Comparison of ENCODE assay signal across 8 cellular contexts in genomic region chr10:102409604-102410426, GRCh38. TPM values are rescaled to one million over a fixed set of nuclear protein-coding genes. Genes with fewer than 3 reads are reported as not detected.
DNase-seq lines count a peak whose midpoint lies in the region; TF ChIP-seq lines count a peak whose summit lies in the region.
"Had no signal": no experiment of that assay in that cellular context is flagged by ENCODE, and none has a peak within 500 bp of the region (broad histone marks: within the 10 kb centered on the region; RNA-seq: fewer than 3 reads in every experiment).

No MANE protein-coding gene starts in this region.

- CTCF ChIA-PET in HEK293 (lab: Yijun Ruan, JAX) = interaction anchor here (0.6 to 4.5 kb wide), 4 partner anchors 8 to 179 kb away, joined by 3 to 28 read pairs (median 4); partner anchors contain the start of gene NFKB2

- H3K4me2 ChIP-seq in hepatocyte = peak overlapping the region; percentile 96

- intact Hi-C loops in spleen (cut with DNase I; ENCODE audit: low total_unique reads) (no loop called here), adrenal gland (cut with DNase I) (no loop called here)

- H3K4me3 Mint-ChIP-seq in activated naive CD8-positive, alpha-beta T cell = peak overlapping the region; percentile 89

- TF ChIP-seq POLR2A in spleen (IDR thresholded peaks at IDR 0.05) (no peak), adrenal gland (IDR thresholded peaks at IDR 0.05) (no peak)

- H3K36me3 Mint-ChIP-seq in activated naive CD8-positive, alpha-beta T cell = no peaks in the 10 kb centered on the region

- peaks cover 39% of the 10 kb centered on the region for H3K4me1 Mint-ChIP-seq in activated naive CD8-positive, alpha-beta T cell (ENCODE audit: low read depth)

- TF ChIP-seq CTCF in HEK293 (tag by site-specific recombination; IDR thresholded peaks at IDR 0.05) (no peak), hepatocyte (IDR thresholded peaks at IDR 0.05; ENCODE audit: poor library complexity) (no peak), spleen (IDR thresholded peaks at IDR 0.05 in 8 of 11, conservative IDR thresholded peaks at IDR 0.05 in 3 of 11) (no peak), adrenal gland (IDR thresholded peaks at IDR 0.05) (no peak)

- H3K4me1 ChIP-seq in HEK293 (ENCODE audit: control insufficient read depth, insufficient read depth, low read length) (no peaks in the 10 kb centered on the region; the same call in 1 of the 2 replicates), hepatocyte (ENCODE audit: insufficient read depth) (peaks cover 11% of the 10 kb centered on the region), spleen (peaks cover 5 to 36% (median 25%) of the 10 kb centered on the region in 6 donors), adrenal gland (replicated peaks in 1 of 2) (peaks cover 0 to 12% of the 10 kb centered on the region in 2 donors)

- H3K4me3 ChIP-seq in HEK293 (ENCODE audit: low read depth, low read length) (no peak overlapping the region), hepatocyte (peak overlapping the region; percentile 49), spleen (peak overlapping the region in 7 of 8 donors; percentile 15 to 71 (median 40)), adrenal gland (peak overlapping the region in 1 of 4 donors; percentile 36)

- H3K36me3 ChIP-seq in HEK293 (ENCODE audit: control insufficient read depth in 2 of 2, insufficient read depth in 1 of 2, low read length in 2 of 2) (no peaks in the 10 kb centered on the region), hepatocyte (replicated peaks; ENCODE audit: insufficient read depth, low read depth) (no peaks in the 10 kb centered on the region), spleen (no peaks in the 10 kb centered on the region), adrenal gland (replicated peaks in 1 of 2) (no peaks in the 10 kb centered on the region)

- H3K27ac Mint-ChIP-seq in activated naive CD8-positive, alpha-beta T cell = peak overlapping the region; percentile 77

- DNase-seq in hepatocyte (ENCODE audit: low spot score) = no peak
- no peak for DNase-seq in spleen
- no peak for DNase-seq in NCI-H2107 treated with DMSO at 0.1 percent for 48 hours (lab: John Stamatoyannopoulos, UW; ENCODE audit: unreplicated experiment)
- DNase-seq in adrenal gland = no peak
- no peak for DNase-seq in NCI-H345 treated with DMSO at 0.1 percent for 48 hours (lab: John Stamatoyannopoulos, UW; ENCODE audit: unreplicated experiment)
- DNase-seq: NCI-H774 had no signal

- no peaks in the 10 kb centered on the region for H3K79me2 ChIP-seq in hepatocyte

- peak overlapping the region; percentile 62 for H2AFZ ChIP-seq in hepatocyte

- H3K9me3 Mint-ChIP-seq in activated naive CD8-positive, alpha-beta T cell (ENCODE audit: low read depth) = no peaks in the 10 kb centered on the region

- no peaks in the 10 kb centered on the region for H3K9me2 ChIP-seq in hepatocyte (replicated peaks; ENCODE audit: insufficient read depth)

- H4K20me1 ChIP-seq in hepatocyte (ENCODE audit: insufficient read depth, poor library complexity, severe bottlenecking) = no peaks in the 10 kb centered on the region

- H3K9me3 ChIP-seq in HEK293 (ENCODE audit: control insufficient read depth, insufficient read depth, low read depth, low read length) = no peaks in the 10 kb centered on the region
- H3K9me3 ChIP-seq in hepatocyte (ENCODE audit: low read depth) = no peaks in the 10 kb centered on the region
- H3K9me3 ChIP-seq in spleen = no peaks in the 10 kb centered on the region
- no peaks in the 10 kb centered on the region for H3K9me3 ChIP-seq in adrenal gland (replicated peaks in 1 of 3)

- POLR2A ChIA-PET in HEK293 (lab: Yijun Ruan, JAX) = interaction anchor here (1.0 to 1.3 kb wide), 2 partner anchors 11 kb away, joined by 3 to 4 read pairs; no protein-coding TSS in a partner anchor

- no peaks in the 10 kb centered on the region for H3K27me3 Mint-ChIP-seq in activated naive CD8-positive, alpha-beta T cell

- WGBS in hepatocyte (ENCODE audit: low lambda C conversion rate, missing lambda C conversion rate) = 37% methylated on average over 24 of the region's 24 CpGs
- 31 to 61% (median 36%) methylated on average over 10 to 24 of the region's 24 CpGs for WGBS in spleen, 5 donors
- 20 to 27% (median 24%) methylated on average over 16 to 24 of the region's 24 CpGs for WGBS in adrenal gland, 4 donors

- H3K27me3 ChIP-seq in hepatocyte = peaks cover 36% of the 10 kb centered on the region
- H3K27me3 ChIP-seq in spleen (replicated peaks in 1 of 7) = peaks cover 13 to 81% (median 55%) of the 10 kb centered on the region in 7 donors
- peaks cover 44% of the 10 kb centered on the region for H3K27me3 ChIP-seq in adrenal gland

- no peak overlapping the region for H3K27ac ChIP-seq in HEK293 (ENCODE audit: extremely low read depth, low read depth, low read length)
- peak overlapping the region; percentile 88 for H3K27ac ChIP-seq in hepatocyte
- peak overlapping the region in 4 of 8 donors; percentile 13 to 43 (median 34) for H3K27ac ChIP-seq in spleen
- H3K27ac ChIP-seq in adrenal gland = peak overlapping the region in 1 of 5 donors; percentile 77

TF ChIP-seq in HEK293, 187 proteins besides CTCF, POLR2A, EP300 and RAD21 (continues in another document):
- no peak for TF ChIP-seq GLI2 (tag by site-specific recombination; IDR thresholded peaks at IDR 0.05; ENCODE audit: borderline replicate concordance, low read depth)
- no peak for TF ChIP-seq ZNF513 (tag by site-specific recombination; IDR thresholded peaks at IDR 0.05)
- no peak for TF ChIP-seq ZNF624 (tag by site-specific recombination; IDR thresholded peaks at IDR 0.05)
- 0 out of 2 replicates have a peak, but pooled peaks have one; percentile 31 for TF ChIP-seq ZBTB6 (tag by site-specific recombination; IDR thresholded peaks at IDR 0.05)
- TF ChIP-seq ZIC2 (tag by site-specific recombination; IDR thresholded peaks at IDR 0.05) = no peak
- no peak for TF ChIP-seq KLF8 (tag by site-specific recombination; IDR thresholded peaks at IDR 0.05)
- TF ChIP-seq ZNF561 (tag by site-specific recombination; IDR thresholded peaks at IDR 0.05; ENCODE audit: borderline replicate concordance) = no peak
- TF ChIP-seq HOXC10 (CRISPR knock-in tag; IDR thresholded peaks at IDR 0.05) = no peak

RNA-seq across cellular contexts. Expression of gene PSD, which starts 8.8 kb away (rescaled TPM):
- total RNA-seq in hepatocyte (9.9 and 13.1 TPM in 2 replicates), spleen (1 to 10 TPM in 6 of 7 donors, under 1 TPM in 1; 0.59 to 2.5 (median 1.3) TPM), adrenal gland (10 to 100 TPM in 1 of 8 donors, 1 to 10 TPM in 5, under 1 TPM in 1, not detected in 1; 0.54 to 10.6 (median 6.0) TPM)
- polyA plus RNA-seq in hepatocyte (20.1 and 21.5 TPM in 2 replicates), spleen (1 to 10 TPM in 2 of 3 donors, under 1 TPM in 1; 0.65 to 1.1 (median 1.0) TPM), adrenal gland (10 to 100 TPM in 2 of 3 donors, 1 to 10 TPM in 1; 3.4 to 43.7 (median 10.4) TPM)

RNA-seq across cellular contexts. Expression of gene FBXL15, which starts 10.8 kb away (rescaled TPM):
- total RNA-seq in hepatocyte (16.3 and 25.0 TPM in 2 replicates), spleen (10 to 100 TPM; 16.7 to 27.9 (median 22.8) TPM), adrenal gland (10 to 100 TPM; 21.6 to 61.9 (median 33.9) TPM)
- polyA plus RNA-seq in hepatocyte (42.3 and 47.4 TPM in 2 replicates), spleen (10 to 100 TPM; 17.6 to 28.7 (median 23.6) TPM), adrenal gland (10 to 100 TPM in 2 of 3 donors, 1 to 10 TPM in 1; 2.1 to 26.1 (median 25.5) TPM)

RNA-seq across cellular contexts. Expression of gene NFKB2, which starts 14.3 kb away (rescaled TPM):
- 13.0 and 23.2 TPM in 2 replicates for total RNA-seq in hepatocyte
- 27.4 and 29.6 TPM in 2 replicates for polyA plus RNA-seq in hepatocyte
- total RNA-seq in spleen = 100 to 1,000 TPM in 3 of 7 donors, 10 to 100 TPM in 4; 51.6 to 161 (median 75.2) TPM
- polyA plus RNA-seq in spleen = 10 to 100 TPM; 34.7 to 55.2 (median 51.9) TPM
- total RNA-seq in adrenal gland = 10 to 100 TPM; 14.3 to 73.2 (median 29.6) TPM
- polyA plus RNA-seq in adrenal gland = 10 to 100 TPM; 17.3 to 92.6 (median 85.8) TPM

RNA-seq across cellular contexts. Expression of gene CUEDC2, which starts 22.6 kb away (rescaled TPM):
- total RNA-seq in hepatocyte (37.9 and 45.4 TPM in 2 replicates), spleen (10 to 100 TPM; 35.3 to 48.4 (median 43.0) TPM), adrenal gland (100 to 1,000 TPM in 1 of 8 donors, 10 to 100 TPM in 7; 76.9 to 115 (median 87.0) TPM)
- polyA plus RNA-seq in hepatocyte (77.9 and 79.9 TPM in 2 replicates), spleen (10 to 100 TPM; 48.5 to 59.1 (median 58.7) TPM), adrenal gland (10 to 100 TPM; 71.4 to 75.3 (median 73.1) TPM)

RNA-seq across cellular contexts. Expression of gene C10orf95, which starts 41.5 kb away (rescaled TPM):
- total RNA-seq in hepatocyte (5.6 and 7.7 TPM in 2 replicates), spleen (under 1 TPM in 4 of 7 donors, not detected in 3; 0.33 to 0.77 (median 0.47) TPM), adrenal gland (under 1 TPM in 3 of 8 donors, not detected in 5; 0.14 to 0.28 (median 0.18) TPM)
- polyA plus RNA-seq in hepatocyte (5.2 and 8.3 TPM in 2 replicates), spleen (under 1 TPM; 0.06 to 0.33 (median 0.18) TPM), adrenal gland (under 1 TPM in 2 of 3 donors, not detected in 1; 0.24 TPM)
